In genomic region chr2:31413876-31414550, GRCh38 we compare ENCODE assay signal across 13 cellular contexts. TPM values are rescaled to one million over a fixed set of nuclear protein-coding genes. Genes with fewer than 3 reads are reported as not detected.
A peak's percentile ranks its signal among the peaks of the same experiment; 100 is the strongest.
DNase-seq lines count a peak whose midpoint lies in the region; ATAC-seq, FAIRE-seq and TF ChIP-seq lines count a peak whose summit lies in the region.
"Had no signal": no experiment of that assay in that cellular context is flagged by ENCODE, and none has a peak within 500 bp of the region (broad histone marks: within the 10 kb centered on the region; RNA-seq: fewer than 3 reads in every experiment).

No MANE protein-coding gene starts in this region.

- H4K8ac ChIP-seq in mesenchymal stem cell (ENCODE audit: low read length) = no peak overlapping the region

- H3K36me3 ChIP-seq in DND-41 (ENCODE audit: insufficient read depth, low read length) (no peaks in the 10 kb centered on the region), HepG2 (replicated peaks in 1 of 2; ENCODE audit: control insufficient read depth in 1 of 2, insufficient read depth in 2 of 2, low read length in 2 of 2) (no peaks in the 10 kb centered on the region), mesenchymal stem cell (ENCODE audit: control insufficient read depth in 1 of 2, insufficient read depth in 2 of 2, low read depth in 1 of 2, low read length in 2 of 2) (no peaks in the 10 kb centered on the region)

- H2BK12ac ChIP-seq in mesenchymal stem cell (ENCODE audit: low read length in 2 of 2) = no peak overlapping the region

- no peak overlapping the region for H3K27ac ChIP-seq in DND-41 (ENCODE audit: low read length)
- no peak overlapping the region for H3K27ac ChIP-seq in HepG2 (ENCODE audit: extremely low read length, insufficient read depth, low read length)
- no peak overlapping the region for H3K27ac ChIP-seq in mesenchymal stem cell (ENCODE audit: low read length, poor library complexity, severe bottlenecking)
- H3K27ac ChIP-seq: testis had no signal

- H3K4me3 ChIP-seq in DND-41 (ENCODE audit: low read depth in 1 of 2, low read length in 2 of 2) (no peak overlapping the region), HepG2 (replicated peaks in 1 of 3; ENCODE audit: insufficient read depth in 1 of 3, low read depth in 2 of 3, low read length in 3 of 3) (no peak overlapping the region), mesenchymal stem cell (ENCODE audit: insufficient read depth in 1 of 2, low read depth in 1 of 2, low read length in 2 of 2) (no peak overlapping the region)
- H3K4me3 ChIP-seq: lung, testis had no signal

- peak overlapping the region; percentile 66; the same call in 1 of the 2 replicates for H3K27ac Mint-ChIP-seq in WTC11
- H3K27ac Mint-ChIP-seq: IgD-negative memory B cell had no signal

- CTCF ChIA-PET in WTC11 (lab: Charles Lee) = interaction anchor here (0.9 kb wide), 1 partner anchor 334 kb away, joined by 3 read pairs; no protein-coding TSS in a partner anchor
- CTCF ChIA-PET in HepG2 (lab: Yijun Ruan, JAX; ENCODE audit: low intra/inter-chr PET ratio, low total read pairs) = interaction anchor here (1.2 kb wide), 1 partner anchor 110 kb away, joined by 5 read pairs; no protein-coding TSS in a partner anchor

- H3K4me2 ChIP-seq in DND-41 (ENCODE audit: insufficient read depth, low read length) (no peak overlapping the region), HepG2 (ENCODE audit: low read depth, low read length) (no peak overlapping the region), mesenchymal stem cell (ENCODE audit: low read length, poor library complexity, severe bottlenecking) (no peak overlapping the region)

- no peak overlapping the region for H2BK15ac ChIP-seq in mesenchymal stem cell (ENCODE audit: low read depth, poor library complexity, severe bottlenecking)

- no peak overlapping the region for H2AK5ac ChIP-seq in mesenchymal stem cell (ENCODE audit: low read length, severe bottlenecking)

- H3K4me1 ChIP-seq in DND-41 (ENCODE audit: insufficient read depth, low read length) (no peaks in the 10 kb centered on the region), HepG2 (ENCODE audit: insufficient read depth, low read length) (no peaks in the 10 kb centered on the region), mesenchymal stem cell (ENCODE audit: control insufficient read depth, insufficient read depth, low read depth, low read length) (peaks cover 2% of the 10 kb centered on the region)
- H3K4me1 ChIP-seq: testis had no signal

- H3K36me3 Mint-ChIP-seq in WTC11 = peaks cover 3% of the 10 kb centered on the region
- H3K36me3 Mint-ChIP-seq: IgD-negative memory B cell had no signal

- no peak overlapping the region for H3K23ac ChIP-seq in mesenchymal stem cell (ENCODE audit: low read length in 2 of 2)

- H3K27me3 ChIP-seq in DND-41 (ENCODE audit: insufficient read depth, low read length, poor library complexity) (peaks cover 2% of the 10 kb centered on the region), HepG2 (ENCODE audit: control insufficient read depth in 1 of 2, insufficient read depth in 2 of 2, low read length in 2 of 2) (no peaks in the 10 kb centered on the region; a peak in 1 of 5 replicates), mesenchymal stem cell (ENCODE audit: control insufficient read depth in 1 of 2, insufficient read depth in 1 of 2, low read length in 2 of 2) (no peaks in the 10 kb centered on the region)
- H3K27me3 ChIP-seq: testis had no signal

- H3K27me3 Mint-ChIP-seq in WTC11 (ENCODE audit: low read depth) = no peaks in the 10 kb centered on the region

- FAIRE-seq in HepG2 (lab: Jason Lieb, UNC) = no peak
- FAIRE-seq: endometrium had no signal

- intact Hi-C loops in HepG2 (cut with micrococcal nuclease; ENCODE audit: unreplicated experiment) = loop anchor here (5.0 kb wide), 1 partner anchor 108 kb away; no protein-coding TSS in a partner anchor

- H3K79me2 ChIP-seq in DND-41 (ENCODE audit: insufficient read depth, low read length) = no peaks in the 10 kb centered on the region
- H3K79me2 ChIP-seq in HepG2 (ENCODE audit: insufficient read depth, low read length) = no peaks in the 10 kb centered on the region

- no peaks in the 10 kb centered on the region for H3K79me1 ChIP-seq in mesenchymal stem cell (replicated peaks; ENCODE audit: low read length, poor library complexity, severe bottlenecking)

- H3K4me3 Mint-ChIP-seq in WTC11 = no peak overlapping the region
- H3K4me3 Mint-ChIP-seq: IgD-negative memory B cell had no signal

- H3K4ac ChIP-seq in mesenchymal stem cell (ENCODE audit: low read depth in 1 of 2, low read length in 2 of 2) = no peak overlapping the region

- TF ChIP-seq RAD21 in HepG2 (CRISPR knock-in tag; IDR thresholded peaks at IDR 0.05) = no peak

- H3K9ac ChIP-seq in DND-41 (ENCODE audit: low read depth, low read length) (no peak overlapping the region), HepG2 (ENCODE audit: insufficient read depth, low read depth, low read length) (no peak overlapping the region), mesenchymal stem cell (ENCODE audit: low read length) (no peak overlapping the region)

- BruUV-seq in HepG2 (replicated peaks; lab: Mats Ljungman, UMichigan) = no TSS peak

- in situ Hi-C loops in KBM-7 (cut with MboI; ENCODE audit: low pct_unique_long_range_greater_than_20kb, low sequenced_read_pairs) (no loop called here), HepG2 (cut with HindIII; ENCODE audit: extremely low pct_ligation_motif_present, low pct_unique_long_range_greater_than_20kb) (no loop called here)

- no peaks in the 10 kb centered on the region; the same call in 1 of the 2 replicates for H3K4me1 Mint-ChIP-seq in WTC11

- peaks cover 10% of the 10 kb centered on the region for H3K9me3 Mint-ChIP-seq in WTC11

- no peak overlapping the region for H3K14ac ChIP-seq in mesenchymal stem cell (ENCODE audit: low read length in 2 of 2)

- ATAC-seq in DND-41 (ENCODE audit: insufficient read depth, low read depth) (peak; percentile 72; the same call in 2 of the 3 replicates), WTC11 (peak; percentile 70; the same call in 1 of the 2 replicates), HepG2 (peak; percentile 80), GM18867 (IDR thresholded peaks at IDR 0.05; ENCODE audit: unreplicated experiment) (no peak)

- no peaks in the 10 kb centered on the region for H4K20me1 ChIP-seq in DND-41 (ENCODE audit: insufficient read depth, low read length)
- no peaks in the 10 kb centered on the region for H4K20me1 ChIP-seq in HepG2 (ENCODE audit: insufficient read depth, low read length)

- no peak for TF ChIP-seq POLR2A in HepG2 (IDR thresholded peaks at IDR 0.05; ENCODE audit: insufficient read depth in 1 of 2, low read depth in 2 of 2, low read length in 2 of 2)

- H4K91ac ChIP-seq in mesenchymal stem cell (ENCODE audit: low read length) = no peak overlapping the region

- DNase-seq in DND-41 (no peak), KBM-7 (peak; percentile 17), WTC11 (ENCODE audit: low spot score) (no peak), HepG2 (ENCODE audit: low spot score) (no peak), AG08396 (ENCODE audit: low spot score) (no peak), mesenchymal stem cell (no peak)
- DNase-seq in activated effector memory CD4-positive, alpha-beta T cell treated with anti-CD3 and anti-CD28 coated beads, Interleukin-2, amount 50 U/mL, for 16 hours = no peak
- DNase-seq: activated T-cell treated with anti-CD3 and anti-CD28 coated beads, Interleukin-2, amount 50 U/mL, for 48 hours; testis had no signal

- H2AFZ ChIP-seq in DND-41 (ENCODE audit: low read depth, low read length) (no peak overlapping the region), HepG2 (ENCODE audit: low read length) (no peak overlapping the region), mesenchymal stem cell (ENCODE audit: low read depth, low read length) (no peak overlapping the region)

- POLR2A ChIA-PET in WTC11 (lab: Charles Lee) = no interaction called here
- POLR2A ChIA-PET in HepG2 (lab: Yijun Ruan, JAX) = no interaction called here

- H2BK120ac ChIP-seq in mesenchymal stem cell (ENCODE audit: low read depth, low read length) = no peak overlapping the region

- peaks cover 4% of the 10 kb centered on the region for H3K9me3 ChIP-seq in DND-41 (ENCODE audit: insufficient read depth, low read length, severe bottlenecking)
- H3K9me3 ChIP-seq in HepG2 (ENCODE audit: low read length) = peaks cover 4% of the 10 kb centered on the region; the same call in 1 of the 2 replicates
- H3K9me3 ChIP-seq in mesenchymal stem cell (ENCODE audit: control insufficient read depth, low read length) = peaks cover 4% of the 10 kb centered on the region
- H3K9me3 ChIP-seq: testis had no signal

- TF ChIP-seq CTCF in DND-41 (IDR thresholded peaks at IDR 0.05; ENCODE audit: borderline replicate concordance, extremely low read depth, low read length, poor library complexity, severe bottlenecking) (peak; percentile 43), WTC11 (IDR thresholded peaks at IDR 0.05) (no peak), HepG2 (CRISPR knock-in tag; IDR thresholded peaks at IDR 0.05) (peak; percentile 25)

- H2BK5ac ChIP-seq in mesenchymal stem cell (ENCODE audit: low read depth, low read length, poor library complexity, severe bottlenecking) = no peak overlapping the region

- TF ChIP-seq EP300 in HepG2 (IDR thresholded peaks at IDR 0.05; ENCODE audit: low read depth in 2 of 2, low read length in 2 of 2) = no peak
- TF ChIP-seq EP300 in HepG2 (CRISPR knock-in tag; IDR thresholded peaks at IDR 0.05; ENCODE audit: borderline replicate concordance) = no peak

- 20% methylated on average over 5 of the region's 5 CpGs for WGBS in HepG2 (ENCODE audit: low lambda C conversion rate)
- WGBS in mesenchymal stem cell = 93% methylated on average over 3 of the region's 5 CpGs

- H3K18ac ChIP-seq in mesenchymal stem cell (ENCODE audit: low read depth in 1 of 2, low read length in 2 of 2) = no peak overlapping the region

RNA-seq across cellular contexts. Expression of gene XDH, which starts 0.5 kb away (rescaled TPM):
- total RNA-seq in WTC11 (2021) (3.0 to 3.7 TPM (median 3.7 TPM) in 3 replicates), HepG2 (2016; rRNA removed; fragmentation: Illumina TruSeq; extraction: Trizol) (not detected in 2 replicates)
- not detected in 2 replicates for total RNA-seq in HepG2 (2016; cell fraction: cytosol; rRNA removed; fragmentation: Illumina TruSeq; extraction: Trizol; ENCODE audit: low read depth)
- total RNA-seq in HepG2 (2016; cell fraction: insoluble cytoplasmic fraction; rRNA removed; fragmentation: Illumina TruSeq; extraction: Trizol) = not detected in 2 replicates
- total RNA-seq in HepG2 (2016; cell fraction: membrane; rRNA removed; fragmentation: Illumina TruSeq; extraction: Trizol) = not detected in 2 replicates
- total RNA-seq in HepG2 (2016; cell fraction: nucleus; rRNA removed; fragmentation: Illumina TruSeq; extraction: Trizol) = not detected in 2 replicates
- polyA plus RNA-seq in HepG2 (2011; rRNA removed) = not detected in 2 replicates
- polyA plus RNA-seq in HepG2 (2011; cell fraction: cytosol; rRNA removed) = not detected in 2 replicates
- polyA plus RNA-seq in HepG2 (2011; cell fraction: nucleus; rRNA removed) = not detected in 2 replicates
- not detected in 2 replicates for polyA plus RNA-seq in HepG2 (2012)
- polyA plus RNA-seq in HepG2 (2016; cell fraction: cytosol; fragmentation: Illumina TruSeq; extraction: Trizol; ENCODE audit: low read depth) = not detected in 2 replicates
- not detected in 2 replicates for polyA plus RNA-seq in HepG2 (2016; cell fraction: insoluble cytoplasmic fraction; fragmentation: Illumina TruSeq; extraction: Trizol; ENCODE audit: low read depth)
- not detected in 2 replicates for polyA plus RNA-seq in HepG2 (2016; cell fraction: membrane; fragmentation: Illumina TruSeq; extraction: Trizol; ENCODE audit: low read depth)
- not detected in 2 replicates for polyA plus RNA-seq in HepG2 (2016; cell fraction: nucleus; fragmentation: Illumina TruSeq; extraction: Trizol; ENCODE audit: insufficient read depth, low read depth)
- polyA minus RNA-seq in HepG2 (2011; rRNA and poly(A)+ RNA removed; ENCODE audit: low replicate concordance) = 0.19 TPM in 1 of 2 replicates, not detected in the other
- not detected in 2 replicates for polyA minus RNA-seq in HepG2 (2011; cell fraction: cytosol; rRNA and poly(A)+ RNA removed)
- not detected in 2 replicates for polyA minus RNA-seq in HepG2 (2011; cell fraction: nucleus; rRNA and poly(A)+ RNA removed)
- 0.01 TPM for polyA plus RNA-seq in mesenchymal stem cell (2013, experiment 1 of 2)
- 0.01 TPM for polyA plus RNA-seq in mesenchymal stem cell (2013, experiment 2 of 2)
- polyA plus RNA-seq: IgD-negative memory B cell had no signal
